ENCODE assay signal across 23 cellular contexts in genomic region chr19:2755448-2755705, GRCh38.
"Had no signal": no experiment of that assay in that cellular context is flagged by ENCODE, and none has a peak within 500 bp of the region (broad histone marks: within the 10 kb centered on the region; RNA-seq: fewer than 3 reads in every experiment).

No MANE protein-coding gene starts in this region.

- H3K27ac Mint-ChIP-seq: mesothelial cell of epicardium; naive B cell; natural killer cell; stimulated activated naive CD8-positive, alpha-beta T cell treated with anti-CD3 and anti-CD28 coated beads, Interleukin-15, Interleukin-2, amounts not matched to agents 100 ng/mL and 50 ng/mL, for 24 hours had no signal

- ATAC-seq: left colon, natural killer cell, right lobe of liver, upper lobe of right lung had no signal

- H3K4me1 Mint-ChIP-seq: mesothelial cell of epicardium, natural killer cell had no signal

- DNase-seq: hippocampal formation; kidney glomerular epithelial cell; left colon; left lung; mesendoderm; naive B cell; natural killer cell; ovary; right lobe of liver; stimulated activated CD4-positive, alpha-beta T cell treated with anti-CD3 and anti-CD28 coated beads, Interleukin-12 subunit alpha, Interleukin-12 subunit beta, amount 100 ng/mL, for 4 hours; stimulated activated CD4-positive, alpha-beta T cell treated with anti-CD3 and anti-CD28 coated beads, Interleukin-15, amount 100 ng/mL, for 24 hours; stimulated activated CD4-positive, alpha-beta T cell treated with anti-CD3 and anti-CD28 coated beads, Interleukin-2, amount 100 ng/mL, for 24 hours; stimulated activated CD4-positive, alpha-beta T cell treated with anti-CD3 and anti-CD28 coated beads, Interleukin-4, amount 100 ng/mL, for 1 hour; stimulated activated naive CD4-positive, alpha-beta T cell; tibial artery; trophoblast cell; upper lobe of right lung had no signal

- H3K4me3 Mint-ChIP-seq: mesothelial cell of epicardium; naive B cell; natural killer cell; stimulated activated naive CD8-positive, alpha-beta T cell treated with anti-CD3 and anti-CD28 coated beads, Interleukin-15, Interleukin-2, amounts not matched to agents 100 ng/mL and 50 ng/mL, for 24 hours had no signal

- H3K27ac ChIP-seq: left lung, ovary, right atrium auricular region, right lobe of liver, suprapubic skin, thoracic aorta, tibial artery, upper lobe of right lung had no signal

- H3K36me3 Mint-ChIP-seq: natural killer cell had no signal

- H3K9me3 Mint-ChIP-seq: mesothelial cell of epicardium; naive B cell; natural killer cell; stimulated activated naive CD8-positive, alpha-beta T cell treated with anti-CD3 and anti-CD28 coated beads, Interleukin-15, Interleukin-2, amounts not matched to agents 100 ng/mL and 50 ng/mL, for 24 hours had no signal

- H3K27me3 Mint-ChIP-seq: naive B cell; progenitor cell of endocrine pancreas; stimulated activated naive CD8-positive, alpha-beta T cell treated with anti-CD3 and anti-CD28 coated beads, Interleukin-15, Interleukin-2, amounts not matched to agents 100 ng/mL and 50 ng/mL, for 24 hours had no signal
